Comparison of ENCODE assay signal across 8 cellular contexts in genomic region chr10:90880059-90880719, GRCh38. TPM values are rescaled to one million over a fixed set of nuclear protein-coding genes. Genes with fewer than 3 reads are reported as not detected.
DNase-seq lines count a peak whose midpoint lies in the region; ATAC-seq, FAIRE-seq and TF ChIP-seq lines count a peak whose summit lies in the region.
"Not testable (repeated sequence)": the region's sequence is repeated elsewhere in the genome, so short reads cannot be mapped to it uniquely, and the experiment has no call there.

No MANE protein-coding gene starts in this region.

- H3K27ac ChIP-seq in gastrocnemius medialis, result not testable (repeated sequence)

- not testable (repeated sequence) for H3K27me3 ChIP-seq in gastrocnemius medialis

- not testable (repeated sequence) for TF ChIP-seq POLR2A in GM12891 (IDR thresholded peaks at IDR 0.05; ENCODE audit: low read depth, low read length); gastrocnemius medialis (IDR thresholded peaks at IDR 0.05)

- peak; percentile 14 to 41 for ATAC-seq in activated naive CD4-positive, alpha-beta T cell treated with anti-CD3 and anti-CD28 coated beads, Interleukin-2, amount 50 U/mL, for 72 hours
- ATAC-seq in gastrocnemius medialis, result not testable (repeated sequence)

- in situ Hi-C loops in gastrocnemius medialis (cut with MboI; ENCODE audit: low sequenced_read_pairs in 4 of 4), result not testable (repeated sequence)

- FAIRE-seq in GM12891 (lab: Jason Lieb, UNC), result peak; percentile 26

- H3K9me3 ChIP-seq in gastrocnemius medialis, result not testable (repeated sequence)

- H3K36me3 Mint-ChIP-seq in activated naive CD4-positive, alpha-beta T cell treated with anti-CD3 and anti-CD28 coated beads, Interleukin-2, amount 50 U/mL, for 72 hours, result peaks cover 9 to 37% of the 10 kb centered on the region in 2 donors

- not testable (repeated sequence) for H3K4me3 ChIP-seq in epithelial cell of esophagus (ENCODE audit: low read length); gastrocnemius medialis

- H3K27ac Mint-ChIP-seq in activated naive CD4-positive, alpha-beta T cell treated with anti-CD3 and anti-CD28 coated beads, Interleukin-2, amount 50 U/mL, for 72 hours, result peak overlapping the region in 1 of 2 donors; percentile 14

- H3K4me1 ChIP-seq in gastrocnemius medialis, result peaks cover 12 to 18% of the 10 kb centered on the region in 2 donors

- H3K9me3 Mint-ChIP-seq in activated naive CD4-positive, alpha-beta T cell treated with anti-CD3 and anti-CD28 coated beads, Interleukin-2, amount 50 U/mL, for 72 hours, result not testable (repeated sequence)

- intact Hi-C loops in gastrocnemius medialis (cut with DNase I; ENCODE audit: low total_unique reads), result not testable (repeated sequence)

- peak; percentile 58 for TF ChIP-seq CTCF in epithelial cell of esophagus (IDR thresholded peaks at IDR 0.05; ENCODE audit: insufficient read depth, low read depth, low read length, missing control alignments)
- peak; percentile 45 to 76 (median 60) for TF ChIP-seq CTCF in gastrocnemius medialis (IDR thresholded peaks at IDR 0.05 in 4 of 5, conservative IDR thresholded peaks at IDR 0.05 in 1 of 5)

- peak; percentile 42 to 43 for DNase-seq in AML-193 (lab: John Stamatoyannopoulos, UW)
- not testable (repeated sequence) for DNase-seq in GM12891 (ENCODE audit: insufficient read length, low spot score); activated naive CD4-positive, alpha-beta T cell treated with anti-CD3 and anti-CD28 coated beads, Interleukin-2, amount 50 U/mL, for 72 hours (ENCODE audit: low spot score in 2 of 2); gastrocnemius medialis
- DNase-seq in NAMALWA (ENCODE audit: low spot score), result peak; percentile 74
- peak; percentile 53 for DNase-seq in RKO (ENCODE audit: low spot score)
- DNase-seq in epithelial cell of esophagus (ENCODE audit: low read depth), result peak; percentile 49
- peak; percentile 42 for DNase-seq in kidney tubule cell (ENCODE audit: low spot score)

- H3K36me3 ChIP-seq in gastrocnemius medialis, result peaks cover 0 to 25% of the 10 kb centered on the region in 2 donors

RNA-seq across cellular contexts. Expression of gene RPP30, which starts 8.4 kb away (rescaled TPM):
- 44.7 TPM for polyA plus RNA-seq in GM12891 (2012; ENCODE audit: low read depth, missing spikeins)
- total RNA-seq in activated naive CD4-positive, alpha-beta T cell treated with anti-CD3 and anti-CD28 coated beads, Interleukin-2, amount 50 U/mL, for 72 hours, result 100 to 1,000 TPM; 106 to 126 TPM
- total RNA-seq in gastrocnemius medialis, result 10 to 100 TPM; 20.4 to 44.9 (median 31.3) TPM

RNA-seq across cellular contexts. Expression of gene HTR7, which starts 22.4 kb away (rescaled TPM):
- polyA plus RNA-seq in GM12891 (2012; ENCODE audit: low read depth, missing spikeins), result not detected
- total RNA-seq in activated naive CD4-positive, alpha-beta T cell treated with anti-CD3 and anti-CD28 coated beads, Interleukin-2, amount 50 U/mL, for 72 hours, result under 1 TPM in 1 of 2 donors, not detected in 1; 0.18 TPM
- 1 to 10 TPM in 1 of 4 donors, under 1 TPM in 2, not detected in 1; 0.61 to 1.2 (median 0.85) TPM for total RNA-seq in gastrocnemius medialis

RNA-seq across cellular contexts. Expression of gene ANKRD1, which starts 40.7 kb away (rescaled TPM):
- not detected for polyA plus RNA-seq in GM12891 (2012; ENCODE audit: low read depth, missing spikeins)
- total RNA-seq in activated naive CD4-positive, alpha-beta T cell treated with anti-CD3 and anti-CD28 coated beads, Interleukin-2, amount 50 U/mL, for 72 hours, result not detected
- total RNA-seq in gastrocnemius medialis, result 100 to 1,000 TPM in 2 of 4 donors, 10 to 100 TPM in 2; 18.6 to 168 (median 98.5) TPM

Comparison
In these comparisons a context has a peak if more than half of its experiments do, and no peak if none do; other contexts are left out.
1. RNA of gene ANKRD1, which starts 40.7 kb away (total RNA-seq): 18.6 to 168 TPM in gastrocnemius medialis; not detected in activated naive CD4-positive, alpha-beta T cell treated with anti-CD3 and anti-CD28 coated beads, Interleukin-2, amount 50 U/mL, for 72 hours; every median in the first group is over 10 times any median in the second.